In genomic region chr2:239129147-239129896, GRCh38 we compare ENCODE assay signal across 17 cellular contexts.
"Had no signal": no experiment of that assay in that cellular context is flagged by ENCODE, and none has a peak within 500 bp of the region (broad histone marks: within the 10 kb centered on the region; RNA-seq: fewer than 3 reads in every experiment).

No MANE protein-coding gene starts in this region.

- DNase-seq: activated CD4-positive, CD25-positive, alpha-beta regulatory T cell treated with anti-CD3 and anti-CD28 coated beads, Interleukin-2, amount 50 U/mL, for 72 hours; activated CD8-positive, alpha-beta memory T cell treated with anti-CD3 and anti-CD28 coated beads, Interleukin-2, amount 50 U/mL, for 4 hours; activated CD8-positive, alpha-beta T cell treated with anti-CD3 and anti-CD28 coated beads for 36 hours; activated naive CD8-positive, alpha-beta T cell treated with anti-CD3 and anti-CD28 coated beads, Interleukin-2, amount 50 U/mL, for 24 hours; activated T-cell treated with anti-CD3 and anti-CD28 coated beads, Interleukin-2, amount 50 U/mL, for 72 hours; cortex of kidney; effector memory CD4-positive, alpha-beta T cell; hippocampal formation; midbrain; naive B cell; tibial artery had no signal

- H3K9me3 ChIP-seq: gastroesophageal sphincter, neutrophil, tibial artery had no signal

- H3K9me3 Mint-ChIP-seq: naive B cell had no signal

- H3K27me3 ChIP-seq: cardiac muscle cell, gastroesophageal sphincter, neutrophil, tibial artery had no signal

- ATAC-seq: activated CD8-positive, alpha-beta T cell treated with anti-CD3 and anti-CD28 coated beads for 36 hours; activated naive CD8-positive, alpha-beta T cell treated with anti-CD3 and anti-CD28 coated beads, Interleukin-2, amount 50 U/mL, for 24 hours; activated T-cell treated with anti-CD3 and anti-CD28 coated beads, Interleukin-2, amount 50 U/mL, for 72 hours; gastroesophageal sphincter had no signal

- H3K4me1 Mint-ChIP-seq: activated naive CD8-positive, alpha-beta T cell treated with anti-CD3 and anti-CD28 coated beads, Interleukin-2, amount 50 U/mL, for 24 hours; naive B cell had no signal

- H3K4me1 ChIP-seq: tibial artery had no signal

- H3K4me3 Mint-ChIP-seq: activated CD8-positive, alpha-beta T cell treated with anti-CD3 and anti-CD28 coated beads for 36 hours; activated naive CD8-positive, alpha-beta T cell treated with anti-CD3 and anti-CD28 coated beads, Interleukin-2, amount 50 U/mL, for 24 hours; activated T-cell treated with anti-CD3 and anti-CD28 coated beads, Interleukin-2, amount 50 U/mL, for 72 hours; stimulated activated naive CD8-positive, alpha-beta T cell treated with anti-CD3 and anti-CD28 coated beads, Interleukin-15, Interleukin-2, amounts not matched to agents 100 ng/mL and 50 ng/mL, for 24 hours had no signal

- H3K27ac ChIP-seq: cardiac muscle cell, epithelial cell of prostate, gastroesophageal sphincter, neutrophil, tibial artery had no signal

- H3K4me3 ChIP-seq: cardiac muscle cell, gastroesophageal sphincter, lung, tibial artery had no signal

- H3K27ac Mint-ChIP-seq: activated CD8-positive, alpha-beta T cell treated with anti-CD3 and anti-CD28 coated beads for 36 hours; activated naive CD8-positive, alpha-beta T cell treated with anti-CD3 and anti-CD28 coated beads, Interleukin-2, amount 50 U/mL, for 24 hours; activated T-cell treated with anti-CD3 and anti-CD28 coated beads, Interleukin-2, amount 50 U/mL, for 72 hours; stimulated activated naive CD8-positive, alpha-beta T cell treated with anti-CD3 and anti-CD28 coated beads, Interleukin-15, Interleukin-2, amounts not matched to agents 100 ng/mL and 50 ng/mL, for 24 hours had no signal
